In genomic region chr14:61479746-61480502, GRCh38 we compare ENCODE assay signal across 9 cellular contexts.
DNase-seq lines count a peak whose midpoint lies in the region; ATAC-seq, FAIRE-seq and TF ChIP-seq lines count a peak whose summit lies in the region.
"Had no signal": no experiment of that assay in that cellular context is flagged by ENCODE, and none has a peak within 500 bp of the region (broad histone marks: within the 10 kb centered on the region; RNA-seq: fewer than 3 reads in every experiment).

No MANE protein-coding gene starts in this region.

- no peak for TF ChIP-seq CTCF in CD4-positive, alpha-beta T cell (IDR thresholded peaks at IDR 0.05)
- no peak for TF ChIP-seq CTCF in HFFc6 (IDR thresholded peaks at IDR 0.05)

- no peaks in the 10 kb centered on the region for H3K9me3 Mint-ChIP-seq in CD4-positive, alpha-beta T cell
- no peaks in the 10 kb centered on the region for H3K9me3 Mint-ChIP-seq in HFFc6
- H3K9me3 Mint-ChIP-seq in activated naive CD8-positive, alpha-beta T cell treated with anti-CD3 and anti-CD28 coated beads, Interleukin-2, amount 10 ng/mL, durations not matched to agents 7 days and 5 days = no peaks in the 10 kb centered on the region
- no peaks in the 10 kb centered on the region for H3K9me3 Mint-ChIP-seq in naive B cell

- CTCF ChIA-PET in CD4-positive, alpha-beta T cell (lab: Charles Lee) = interaction anchor here (0.5 to 2.4 kb wide), 6 partner anchors 9 to 199 kb away, joined by 3 to 6 read pairs (median 4); partner anchors contain the start of gene TMEM30B

- ATAC-seq in CD4-positive, alpha-beta T cell (ENCODE audit: poor library complexity) = no peak
- ATAC-seq in activated naive CD8-positive, alpha-beta T cell treated with anti-CD3 and anti-CD28 coated beads, Interleukin-2, amount 10 ng/mL, durations not matched to agents 7 days and 5 days (ENCODE audit: low read depth) = no peak
- ATAC-seq in naive B cell (ENCODE audit: low read depth in 2 of 2) = no peak

- peak overlapping the region; percentile 21 for H3K4me3 Mint-ChIP-seq in CD4-positive, alpha-beta T cell
- H3K4me3 Mint-ChIP-seq in HFFc6 (no peak overlapping the region), naive B cell (peak overlapping the region in 3 of 8 donors; percentile 54 to 72 (median 61))
- H3K4me3 Mint-ChIP-seq in activated naive CD8-positive, alpha-beta T cell treated with anti-CD3 and anti-CD28 coated beads, Interleukin-2, amount 10 ng/mL, durations not matched to agents 7 days and 5 days = peak overlapping the region; percentile 82

- H3K27me3 Mint-ChIP-seq in CD4-positive, alpha-beta T cell = no peaks in the 10 kb centered on the region
- no peaks in the 10 kb centered on the region for H3K27me3 Mint-ChIP-seq in HFFc6 (ENCODE audit: insufficient read depth)
- H3K27me3 Mint-ChIP-seq in activated naive CD8-positive, alpha-beta T cell treated with anti-CD3 and anti-CD28 coated beads, Interleukin-2, amount 10 ng/mL, durations not matched to agents 7 days and 5 days = no peaks in the 10 kb centered on the region
- H3K27me3 Mint-ChIP-seq in naive B cell = no peaks in the 10 kb centered on the region

- FAIRE-seq in GM12891 (lab: Jason Lieb, UNC) = no peak

- peak overlapping the region; percentile 97 for H3K27ac ChIP-seq in CD4-positive, alpha-beta T cell (ENCODE audit: low read depth, low read length)

- TF ChIP-seq POLR2A in GM12891 (IDR thresholded peaks at IDR 0.05; ENCODE audit: low read depth, low read length) = no peak

- H3K9me3 ChIP-seq in CD4-positive, alpha-beta T cell (ENCODE audit: control insufficient read depth, low read length) = no peaks in the 10 kb centered on the region

- POLR2A ChIA-PET in CD4-positive, alpha-beta T cell (lab: Charles Lee) = interaction anchor here (1.1 to 13.5 kb wide), 8 partner anchors 9 to 240 kb away, joined by 4 to 124 read pairs (median 4); no protein-coding TSS in a partner anchor
- POLR2A ChIA-PET in activated naive CD8-positive, alpha-beta T cell treated with anti-CD3 and anti-CD28 coated beads, Interleukin-2, amount 10 ng/mL, durations not matched to agents 7 days and 5 days (lab: Charles Lee) = interaction anchor here (1.1 to 5.3 kb wide), 8 partner anchors 14 to 240 kb away, joined by 3 to 30 read pairs (median 4); partner anchors contain the start of gene HIF1A

- intact Hi-C loops in CD4-positive, alpha-beta T cell (cut with DNase I, micrococcal nuclease) = loop anchor here in 1 of 2 experiments (5.0 kb wide), 2 partner anchors 92 to 192 kb away; no protein-coding TSS in a partner anchor

- peaks cover 67% of the 10 kb centered on the region for H3K36me3 Mint-ChIP-seq in CD4-positive, alpha-beta T cell (ENCODE audit: low read depth)
- H3K36me3 Mint-ChIP-seq in HFFc6 (ENCODE audit: low read depth) (no peaks in the 10 kb centered on the region), naive B cell (no peaks in the 10 kb centered on the region)
- peaks cover 43% of the 10 kb centered on the region for H3K36me3 Mint-ChIP-seq in activated naive CD8-positive, alpha-beta T cell treated with anti-CD3 and anti-CD28 coated beads, Interleukin-2, amount 10 ng/mL, durations not matched to agents 7 days and 5 days

- no peak for DNase-seq in CD4-positive, alpha-beta T cell
- DNase-seq in HFFc6 (no peak), naive B cell (no peak), DMS79 treated with DMSO at 0.1 percent for 48 hours (lab: John Stamatoyannopoulos, UW) (no peak), HuH-7 (ENCODE audit: low spot score) (no peak), GM12891 (ENCODE audit: insufficient read length, low spot score) (no peak), superior temporal gyrus (ENCODE audit: extremely low spot score) (no peak)
- no peak for DNase-seq in activated naive CD8-positive, alpha-beta T cell treated with anti-CD3 and anti-CD28 coated beads, Interleukin-2, amount 10 ng/mL, durations not matched to agents 7 days and 5 days
- DNase-seq: NK-92 treated with Interleukin-12 subunit alpha and Interleukin-12 subunit beta, amount 100 ng/mL, for 24 hours had no signal

- H3K27ac Mint-ChIP-seq in CD4-positive, alpha-beta T cell = peak overlapping the region; percentile 84
- H3K27ac Mint-ChIP-seq in HFFc6 (0 out of 2 replicates have a peak overlapping the region, but pooled peaks have one; percentile 54), naive B cell (peak overlapping the region; percentile 60 to 99 (median 95))
- peak overlapping the region; percentile 96 for H3K27ac Mint-ChIP-seq in activated naive CD8-positive, alpha-beta T cell treated with anti-CD3 and anti-CD28 coated beads, Interleukin-2, amount 10 ng/mL, durations not matched to agents 7 days and 5 days

- peaks cover 89% of the 10 kb centered on the region for H3K4me1 Mint-ChIP-seq in CD4-positive, alpha-beta T cell (ENCODE audit: low read depth)
- peaks cover 51% of the 10 kb centered on the region for H3K4me1 Mint-ChIP-seq in HFFc6 (ENCODE audit: low read depth)
- peaks cover 81% of the 10 kb centered on the region for H3K4me1 Mint-ChIP-seq in activated naive CD8-positive, alpha-beta T cell treated with anti-CD3 and anti-CD28 coated beads, Interleukin-2, amount 10 ng/mL, durations not matched to agents 7 days and 5 days
- peaks cover 35 to 66% (median 48%) of the 10 kb centered on the region in 3 donors for H3K4me1 Mint-ChIP-seq in naive B cell

- no peaks in the 10 kb centered on the region for H3K27me3 ChIP-seq in CD4-positive, alpha-beta T cell (ENCODE audit: control insufficient read depth, insufficient read depth, low read length)

TF ChIP-seq in GM12891, 5 proteins besides CTCF, POLR2A, EP300 and RAD21:
- no peak; the same call in 1 of the 2 replicates for TF ChIP-seq POLR2AphosphoS5 (IDR thresholded peaks at IDR 0.05; ENCODE audit: low read depth, low read length)
- TF ChIP-seq PAX5 (IDR thresholded peaks at IDR 0.05; ENCODE audit: insufficient read depth, low read length, severe bottlenecking) = no peak
- no peak for TF ChIP-seq POU2F2 (IDR thresholded peaks at IDR 0.05; ENCODE audit: low read depth, low read length)
- no peak for TF ChIP-seq TAF1 (IDR thresholded peaks at IDR 0.05; ENCODE audit: low read depth, low read length)
- no peak for TF ChIP-seq SPI1 (IDR thresholded peaks at IDR 0.05; ENCODE audit: low read depth, low read length)
